Comparison of ENCODE assay signal across 1 cellular context in genomic region chr6:136792066-136792944, GRCh38.
TF ChIP-seq lines count a peak whose summit lies in the region.

MAP3K5 (minus strand) TSS chr6:136792477; CDS start chr6:136792157, 320 bp downstream.

TF ChIP-seq in K562, 482 proteins besides CTCF, POLR2A, EP300 and RAD21 (continued from another document):
- TF ChIP-seq ZBTB33 (CRISPR knock-in tag; IDR thresholded peaks at IDR 0.05) (no peak; the same call in 1 of the 2 replicates), U2AF1 (optimal IDR thresholded peaks at IDR 0.05; ENCODE audit: low read depth, low read length) (peak; percentile 52), ZBTB17 (CRISPR knock-in tag; IDR thresholded peaks at IDR 0.05) (peak; percentile 78), FOXP4 (CRISPR knock-in tag; IDR thresholded peaks at IDR 0.05; ENCODE audit: borderline replicate concordance) (0 out of 2 replicates have a peak, but pooled peaks have one; percentile 16), CREM (IDR thresholded peaks at IDR 0.05; ENCODE audit: low read depth) (peak; percentile 55), SMAD3 (CRISPR knock-in tag; conservative IDR thresholded peaks at IDR 0.05) (no peak), ZNF280A (IDR thresholded peaks at IDR 0.05; ENCODE audit: low read depth, partially characterized antibody) (no peak), ILK (tag; IDR thresholded peaks at IDR 0.05; ENCODE audit: borderline replicate concordance, low read depth) (no peak), PRPF4 (IDR thresholded peaks at IDR 0.05; ENCODE audit: insufficient read depth, low read depth, low read length, poor library complexity, severe bottlenecking) (peak; percentile 17), JUN (IDR thresholded peaks at IDR 0.05; ENCODE audit: borderline replicate concordance, low read depth, low read length) (0 out of 2 replicates have a peak, but pooled peaks have one; percentile 36), JUN (CRISPR knock-in tag; IDR thresholded peaks at IDR 0.05; ENCODE audit: borderline replicate concordance) (no peak), RBM34 (IDR thresholded peaks at IDR 0.05; ENCODE audit: borderline replicate concordance, insufficient read depth, low read length) (no peak)
